6 cellular contexts compared by ENCODE assay signal in the genomic region with DNA sequence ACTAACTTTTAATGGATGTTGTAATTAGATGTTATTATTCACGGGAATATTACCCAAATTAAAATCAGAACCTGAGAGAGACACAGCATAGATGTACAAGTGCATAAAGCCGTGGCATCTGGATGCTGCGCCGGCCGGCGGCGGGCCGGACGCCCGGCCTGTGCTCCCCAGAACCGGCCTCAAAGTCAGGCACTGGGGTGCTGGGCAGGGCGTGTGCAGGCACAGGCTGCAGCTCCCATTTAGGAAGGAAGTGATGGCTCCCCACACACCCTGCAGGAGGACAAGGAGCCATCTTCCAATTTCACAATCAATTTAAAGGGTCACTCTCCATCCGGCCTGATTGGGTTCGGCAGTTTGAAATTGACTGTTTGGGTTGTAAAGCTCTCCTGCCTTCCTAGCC.
"Had no signal": no experiment of that assay in that cellular context is flagged by ENCODE, and none has a peak within 500 bp of the region (broad histone marks: within the 10 kb centered on the region; RNA-seq: fewer than 3 reads in every experiment).

No MANE protein-coding gene starts in this region.

- H3K27ac ChIP-seq: HL-60 had no signal

- DNase-seq: HFFc6 had no signal

- ATAC-seq: GM23338, HCT116, HepG2 had no signal

- H3K36me3 ChIP-seq: HAP-1 had no signal

- H3K4me1 ChIP-seq: HAP-1 had no signal

- H3K9me3 ChIP-seq: HAP-1 had no signal

- H3K4me3 ChIP-seq: GM23338, HAP-1 had no signal
